20 cellular contexts compared by ENCODE assay signal in genomic region chrX:134254511-134254910, GRCh38. TPM values are rescaled to one million over a fixed set of nuclear protein-coding genes. Genes with fewer than 3 reads are reported as not detected.
DNase-seq lines count a peak whose midpoint lies in the region; ATAC-seq and TF ChIP-seq lines count a peak whose summit lies in the region.
"Had no signal": no experiment of that assay in that cellular context is flagged by ENCODE, and none has a peak within 500 bp of the region (broad histone marks: within the 10 kb centered on the region; RNA-seq: fewer than 3 reads in every experiment).

No MANE protein-coding gene starts in this region.

- H3K27ac Mint-ChIP-seq in type B pancreatic cell = peak overlapping the region; percentile 80
- no peak overlapping the region for H3K27ac Mint-ChIP-seq in activated T-cell treated with anti-CD3 and anti-CD28 coated beads, Interleukin-2, amount 50 U/mL, for 24 hours
- H3K27ac Mint-ChIP-seq: CD4-positive, alpha-beta T cell had no signal

- H3K9me3 Mint-ChIP-seq in type B pancreatic cell = peaks cover 4% of the 10 kb centered on the region
- H3K9me3 Mint-ChIP-seq in activated T-cell treated with anti-CD3 and anti-CD28 coated beads, Interleukin-2, amount 50 U/mL, for 24 hours = no peaks in the 10 kb centered on the region
- H3K9me3 Mint-ChIP-seq: CD14-positive monocyte; CD4-positive, alpha-beta T cell had no signal

- H3K27me3 Mint-ChIP-seq in type B pancreatic cell = no peaks in the 10 kb centered on the region
- H3K27me3 Mint-ChIP-seq in activated T-cell treated with anti-CD3 and anti-CD28 coated beads, Interleukin-2, amount 50 U/mL, for 24 hours = peaks cover 28% of the 10 kb centered on the region
- H3K27me3 Mint-ChIP-seq: CD4-positive, alpha-beta T cell had no signal

- peaks cover 10% of the 10 kb centered on the region for H3K4me1 Mint-ChIP-seq in type B pancreatic cell (ENCODE audit: unreplicated experiment)
- H3K4me1 Mint-ChIP-seq in activated T-cell treated with anti-CD3 and anti-CD28 coated beads, Interleukin-2, amount 50 U/mL, for 24 hours (ENCODE audit: low read depth) = peaks cover 1% of the 10 kb centered on the region
- H3K4me1 Mint-ChIP-seq: CD14-positive monocyte had no signal

- peak overlapping the region; percentile 34; the same call in 1 of the 2 replicates for H3K27ac ChIP-seq in VCaP
- peak overlapping the region; percentile 24 for H3K27ac ChIP-seq in epithelial cell of prostate
- H3K27ac ChIP-seq: A549; BLaER1 treated with 17β-estradiol and CSF1 and Interleukin-3, amounts not matched to agents 10 nM and 100 nM; GM23248 had no signal

- TF ChIP-seq CTCF in VCaP (conservative IDR thresholded peaks at IDR 0.05) = no peak
- no peak for TF ChIP-seq CTCF in type B pancreatic cell (conservative IDR thresholded peaks at IDR 0.05)

- ATAC-seq in GM21619 (IDR thresholded peaks at IDR 0.05; ENCODE audit: unreplicated experiment) = no peak

- no peaks in the 10 kb centered on the region for H3K36me3 Mint-ChIP-seq in type B pancreatic cell
- H3K36me3 Mint-ChIP-seq in activated T-cell treated with anti-CD3 and anti-CD28 coated beads, Interleukin-2, amount 50 U/mL, for 24 hours (ENCODE audit: low read depth) = no peaks in the 10 kb centered on the region
- H3K36me3 Mint-ChIP-seq: CD14-positive monocyte had no signal

- peak; percentile 26 for DNase-seq in SIG-M5 treated with dmso at 0.1 percent for 504 hours (lab: John Stamatoyannopoulos, UW; ENCODE audit: unreplicated experiment)
- no peak for DNase-seq in SIG-M5 (lab: John Stamatoyannopoulos, UW)
- DNase-seq in epithelial cell of prostate (ENCODE audit: low read depth, low spot score) = no peak
- no peak for DNase-seq in type B pancreatic cell (ENCODE audit: extremely low spot score, unreplicated experiment)
- no peak for DNase-seq in activated T-cell treated with anti-CD3 and anti-CD28 coated beads, Interleukin-2, amount 50 U/mL, for 24 hours
- DNase-seq in NAMALWA (ENCODE audit: low spot score) = no peak
- DNase-seq: 8988T, AML-193, COR-L47, DMS79, GDM1, HCEC 1CT had no signal

- H3K4me3 Mint-ChIP-seq in type B pancreatic cell = peak overlapping the region; percentile 50
- no peak overlapping the region for H3K4me3 Mint-ChIP-seq in activated T-cell treated with anti-CD3 and anti-CD28 coated beads, Interleukin-2, amount 50 U/mL, for 24 hours
- H3K4me3 Mint-ChIP-seq: CD14-positive monocyte; CD4-positive, alpha-beta T cell had no signal

RNA-seq across cellular contexts. Expression of gene CCDC160, which starts 17.5 kb away (rescaled TPM):
- 0.55 and 1.8 TPM in 2 replicates for total RNA-seq in type B pancreatic cell (ENCODE audit: low replicate concordance)
- total RNA-seq: CD4-positive, alpha-beta T cell; GM12878; GM23248 had no signal
